8 cellular contexts compared by ENCODE assay signal in the genomic region with DNA sequence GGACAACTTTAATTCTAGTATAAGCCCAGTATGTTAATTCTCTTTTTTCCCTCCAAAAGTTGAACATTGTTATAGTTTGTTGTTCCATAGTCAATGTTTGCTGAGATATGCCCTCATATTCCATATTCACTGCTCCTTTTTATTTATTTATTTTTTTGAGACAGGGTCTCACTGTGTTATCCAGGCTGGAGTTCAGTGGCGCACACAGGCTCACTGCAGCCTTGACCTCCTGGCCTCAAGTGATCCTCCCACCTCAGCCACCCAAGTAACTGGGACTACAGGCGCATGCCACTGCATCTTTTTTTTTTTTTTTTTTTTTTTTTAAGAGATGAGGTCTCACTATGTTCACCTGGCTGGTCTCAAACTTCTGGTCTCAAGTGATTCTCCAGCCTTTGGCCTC.
"Had no signal": no experiment of that assay in that cellular context is flagged by ENCODE, and none has a peak within 500 bp of the region (broad histone marks: within the 10 kb centered on the region; RNA-seq: fewer than 3 reads in every experiment).

No MANE protein-coding gene starts in this region.

- H3K4me3 ChIP-seq: GM12878 had no signal

- FAIRE-seq: G401.6, GM12878, GM12891, GM12892, GM18507, GM19239 had no signal

- DNase-seq: GDM1, GF-D8 had no signal
